Comparison of ENCODE assay signal across 12 cellular contexts in the genomic region with DNA sequence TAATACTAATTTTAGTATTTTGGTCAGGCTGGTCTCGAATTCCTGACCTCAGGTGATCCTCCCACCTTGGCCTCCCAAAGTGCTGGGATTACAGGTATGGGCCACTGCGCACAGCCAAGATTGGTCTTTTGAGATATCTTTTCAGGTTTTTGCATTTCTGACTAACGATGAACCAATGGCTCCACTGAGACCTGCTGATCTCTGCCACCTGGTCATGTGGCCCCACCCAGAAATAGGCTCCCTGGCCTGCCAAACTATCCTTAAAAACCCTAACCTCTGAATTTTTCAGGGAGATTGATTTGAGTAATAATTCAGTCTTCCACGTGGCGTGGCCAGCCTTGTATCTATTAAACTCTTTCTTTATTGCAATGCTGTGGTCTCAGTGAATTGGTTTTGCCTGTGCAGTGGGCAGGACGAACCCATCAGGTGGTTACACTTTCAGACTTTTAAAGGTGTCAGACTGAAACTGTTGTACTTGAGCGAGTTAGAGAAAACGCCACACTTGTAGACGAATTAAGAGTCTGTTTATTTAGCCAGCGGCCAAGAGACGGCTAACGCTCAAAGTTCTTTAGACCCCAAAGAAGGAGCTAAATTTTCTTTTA.
A peak's percentile ranks its signal among the peaks of the same experiment; 100 is the strongest.
DNase-seq lines count a peak whose midpoint lies in the region; ATAC-seq and TF ChIP-seq lines count a peak whose summit lies in the region.
"Had no signal": no experiment of that assay in that cellular context is flagged by ENCODE, and none has a peak within 500 bp of the region (broad histone marks: within the 10 kb centered on the region; RNA-seq: fewer than 3 reads in every experiment).

No MANE protein-coding gene starts in this region.

- BruUV-seq in PC-3 (replicated peaks; lab: Mats Ljungman, UMichigan): no TSS peak

- H3K36me3 ChIP-seq in Karpas-422 (ENCODE audit: insufficient read depth, low read length) (peaks cover 7% of the 10 kb centered on the region), PC-3 (ENCODE audit: low read depth, low read length) (no peaks in the 10 kb centered on the region)
- H3K36me3 ChIP-seq: prostate gland, upper lobe of left lung had no signal

- intact Hi-C loops in PC-3 (cut with micrococcal nuclease): no loop called here

- H3K4me2 ChIP-seq in Karpas-422 (ENCODE audit: low read depth, low read length, poor library complexity, severe bottlenecking) (peak overlapping the region; percentile 90), PC-3 (ENCODE audit: low read length) (no peak overlapping the region)

- peaks cover 54% of the 10 kb centered on the region for H3K79me2 ChIP-seq in Karpas-422 (ENCODE audit: low read length)
- H3K79me2 ChIP-seq in PC-3 (ENCODE audit: low read length): no peaks in the 10 kb centered on the region

- H3K4me1 ChIP-seq in Karpas-422 (ENCODE audit: low read length): peaks cover 95% of the 10 kb centered on the region
- no peaks in the 10 kb centered on the region for H3K4me1 ChIP-seq in PC-3 (ENCODE audit: insufficient read depth, low read length)
- H3K4me1 ChIP-seq: prostate gland, upper lobe of left lung had no signal

- H3K9ac ChIP-seq in Karpas-422 (ENCODE audit: low read length) (peak overlapping the region; percentile 84), PC-3 (ENCODE audit: low read length) (no peak overlapping the region)

- no peaks in the 10 kb centered on the region for H4K20me1 ChIP-seq in Karpas-422 (ENCODE audit: insufficient read depth, low read depth, low read length)
- H4K20me1 ChIP-seq in PC-3 (ENCODE audit: low read length): no peaks in the 10 kb centered on the region

- H3K27me3 ChIP-seq in Karpas-422 (ENCODE audit: low read length) (no peaks in the 10 kb centered on the region), PC-3 (ENCODE audit: low read length) (no peaks in the 10 kb centered on the region)
- H3K27me3 ChIP-seq: upper lobe of left lung had no signal

- CTCF ChIA-PET in PC-3 (lab: Charles Lee): no interaction called here

- no peak for TF ChIP-seq CTCF in PC-3 (conservative IDR thresholded peaks at IDR 0.05; ENCODE audit: low read depth, low read length)

- POLR2A ChIA-PET in PC-3 (lab: Charles Lee; ENCODE audit: unreplicated experiment): no interaction called here

- H3K4me3 ChIP-seq in Karpas-422 (ENCODE audit: low read length): peak overlapping the region; percentile 68
- H3K4me3 ChIP-seq in PC-3 (ENCODE audit: low read length): no peak overlapping the region
- H3K4me3 ChIP-seq: prostate gland, upper lobe of left lung had no signal

- H3F3A ChIP-seq in PC-3 (ENCODE audit: low read length, unreplicated experiment): no peaks in the 10 kb centered on the region

- H3K27ac ChIP-seq in Karpas-422 (ENCODE audit: low read length) (peak overlapping the region; percentile 99), PC-3 (ENCODE audit: low read length) (no peak overlapping the region)
- H3K27ac ChIP-seq: prostate gland, upper lobe of left lung had no signal

- H3K9me2 ChIP-seq in Karpas-422 (replicated peaks; ENCODE audit: insufficient read depth, low read length) (no peaks in the 10 kb centered on the region), PC-3 (replicated peaks; ENCODE audit: low read length) (no peaks in the 10 kb centered on the region)

- H3K9me3 ChIP-seq in Karpas-422 (ENCODE audit: low read length) (no peaks in the 10 kb centered on the region), PC-3 (ENCODE audit: low read length) (no peaks in the 10 kb centered on the region)
- H3K9me3 ChIP-seq: prostate gland, upper lobe of left lung had no signal

- H2AFZ ChIP-seq in Karpas-422 (ENCODE audit: low read length) (no peak overlapping the region), PC-3 (ENCODE audit: low read length) (no peak overlapping the region)

- ATAC-seq in GM19463 (IDR thresholded peaks at IDR 0.05; ENCODE audit: unreplicated experiment) (peak; percentile 87), HG02938 (IDR thresholded peaks at IDR 0.05; ENCODE audit: unreplicated experiment) (peak; percentile 91), PC-3 (no peak), left lobe of liver (no peak)

- DNase-seq in ELF-1 (ENCODE audit: low read depth, low spot score): peak; percentile 9
- peak; percentile 92 for DNase-seq in Karpas-422
- no peak for DNase-seq in PC-3
- no peak for DNase-seq in left lobe of liver (ENCODE audit: low spot score)
- no peak for DNase-seq in HUDEP-2 (lab: John Stamatoyannopoulos, UW; ENCODE audit: unreplicated experiment in 76 of 76)
- no peak for DNase-seq in superior temporal gyrus (ENCODE audit: extremely low spot score)
- DNase-seq: activated CD8-positive, alpha-beta memory T cell treated with anti-CD3 and anti-CD28 coated beads, Interleukin-2, amount 50 U/mL, for 48 hours; NCI-H524; upper lobe of left lung had no signal

Comparison
In these comparisons a context has a peak if more than half of its experiments do, and no peak if none do; other contexts are left out.
1. DNase-seq: peak in ELF-1 (single experiment) and Karpas-422 (single experiment); none in PC-3 (single experiment), left lobe of liver (single experiment), HUDEP-2 (0 of 76) and superior temporal gyrus (single experiment).
2. ATAC-seq: peak in GM19463 (single experiment) and HG02938 (single experiment); none in PC-3 (single experiment) and left lobe of liver (single experiment).